1 cellular context compared by ENCODE assay signal in the genomic region with DNA sequence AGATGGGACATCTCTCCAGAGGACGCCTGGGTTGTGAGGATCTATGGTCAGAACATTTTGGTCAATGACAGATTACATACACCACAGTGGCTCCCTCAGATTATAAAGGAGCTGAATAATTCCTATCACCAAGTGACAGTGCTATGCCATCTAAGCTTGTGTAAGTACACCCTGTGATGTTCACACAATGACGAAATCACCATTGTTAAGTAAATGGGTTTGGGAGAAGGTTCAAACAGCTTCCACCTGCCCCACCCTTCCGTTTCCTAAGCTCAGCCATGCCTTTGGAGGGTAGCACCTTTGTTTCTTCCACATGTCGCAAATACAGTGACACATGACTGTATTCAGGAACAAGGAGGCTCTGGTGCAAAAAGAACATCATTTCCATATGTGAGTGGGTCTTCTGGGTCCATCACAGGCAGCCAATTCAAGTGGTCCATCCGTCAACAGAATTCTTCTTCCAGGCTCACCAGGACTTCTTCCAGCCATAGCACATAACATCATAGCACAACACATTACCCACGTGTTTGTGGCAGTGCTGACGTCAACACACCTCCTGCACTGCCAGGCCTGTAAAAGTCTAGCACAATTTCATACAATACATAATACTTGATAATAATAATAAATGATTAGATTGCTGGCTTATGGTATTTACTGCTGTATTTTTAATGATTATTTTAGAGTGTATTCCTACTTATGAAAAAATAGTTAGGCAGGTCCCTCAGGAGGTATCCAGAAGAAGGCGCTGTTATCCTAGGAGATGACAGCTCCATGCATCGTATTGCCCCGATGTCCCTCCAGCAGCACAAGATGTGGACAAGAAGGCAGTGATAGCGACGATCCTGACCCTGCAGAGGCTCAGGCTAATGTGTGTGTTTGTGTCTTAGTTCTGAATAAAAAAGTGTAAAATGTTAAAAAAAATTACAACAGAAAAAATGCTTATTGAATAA.
TF ChIP-seq lines count a peak whose summit lies in the region.

No MANE protein-coding gene starts in this region.

TF ChIP-seq in liver, 16 proteins besides CTCF, POLR2A, EP300 and RAD21 (continued from another document):
- no peak for TF ChIP-seq HNF4A (conservative IDR thresholded peaks at IDR 0.05)
